20 cellular contexts compared by ENCODE assay signal in genomic region chr18:50456285-50456684, GRCh38.
A peak's percentile ranks its signal among the peaks of the same experiment; 100 is the strongest.
DNase-seq lines count a peak whose midpoint lies in the region; ATAC-seq lines count a peak whose summit lies in the region.
"Had no signal": no experiment of that assay in that cellular context is flagged by ENCODE, and none has a peak within 500 bp of the region (broad histone marks: within the 10 kb centered on the region; RNA-seq: fewer than 3 reads in every experiment).

No MANE protein-coding gene starts in this region.

- H3K4me1 Mint-ChIP-seq in activated T-cell treated with anti-CD3 and anti-CD28 coated beads, Interleukin-2, amount 50 U/mL, for 72 hours (ENCODE audit: low read depth) = no peaks in the 10 kb centered on the region
- H3K4me1 Mint-ChIP-seq in activated T-cell treated with anti-CD3 and anti-CD28 coated beads, Interleukin-2, amount 50 U/mL, for 4 hours (ENCODE audit: low read depth) = no peaks in the 10 kb centered on the region
- peaks cover 0 to 1% of the 10 kb centered on the region in 2 donors for H3K4me1 Mint-ChIP-seq in stimulated activated naive B cell treated with anti-CD40 and anti-IgM and Interleukin-4, amounts not matched to agents 10 μg/mL and 1 μg/mL and 100 μg/mL, for 72 hours
- H3K4me1 Mint-ChIP-seq: CD14-positive monocyte; CD8-positive, alpha-beta memory T cell had no signal

- intact Hi-C loops in left colon (cut with DNase I, micrococcal nuclease) = no loop called here

- no peak for DNase-seq in activated T-cell treated with anti-CD3 and anti-CD28 coated beads, Interleukin-2, amount 50 U/mL, for 72 hours
- DNase-seq in activated T-cell treated with anti-CD3 and anti-CD28 coated beads, Interleukin-2, amount 50 U/mL, for 4 hours = no peak
- DNase-seq in NCI-H69 (lab: John Stamatoyannopoulos, UW) (peak; percentile 53), left colon (no peak), NCI-H2107 (lab: John Stamatoyannopoulos, UW) (no peak)
- no peak for DNase-seq in stimulated activated naive B cell treated with anti-CD40 and anti-IgM and Interleukin-4, amounts not matched to agents 10 μg/mL and 1 μg/mL and 100 μg/mL, for 72 hours
- DNase-seq: 8988T; ACHN; AML-193; BE2C; Calu3; CD4-positive, alpha-beta T cell; CD8-positive, alpha-beta memory T cell; DMS53; DND-41; GOT3; HFFc6 had no signal

- H3K9me3 Mint-ChIP-seq in activated T-cell treated with anti-CD3 and anti-CD28 coated beads, Interleukin-2, amount 50 U/mL, for 72 hours = peaks cover 0 to 3% of the 10 kb centered on the region in 2 donors
- H3K9me3 Mint-ChIP-seq in activated T-cell treated with anti-CD3 and anti-CD28 coated beads, Interleukin-2, amount 50 U/mL, for 4 hours = no peaks in the 10 kb centered on the region
- H3K9me3 Mint-ChIP-seq in stimulated activated naive B cell treated with anti-CD40 and anti-IgM and Interleukin-4, amounts not matched to agents 10 μg/mL and 1 μg/mL and 100 μg/mL, for 72 hours = peaks cover 3 to 4% of the 10 kb centered on the region in 2 donors
- H3K9me3 Mint-ChIP-seq: CD4-positive, alpha-beta T cell had no signal

- no peak overlapping the region for H3K27ac Mint-ChIP-seq in activated T-cell treated with anti-CD3 and anti-CD28 coated beads, Interleukin-2, amount 50 U/mL, for 72 hours
- H3K27ac Mint-ChIP-seq in stimulated activated naive B cell treated with anti-CD40 and anti-IgM and Interleukin-4, amounts not matched to agents 10 μg/mL and 1 μg/mL and 100 μg/mL, for 72 hours = no peak overlapping the region
- H3K27ac Mint-ChIP-seq: CD14-positive monocyte; CD4-positive, alpha-beta T cell; CD8-positive, alpha-beta memory T cell; HFFc6 had no signal

- peaks cover 27% of the 10 kb centered on the region for H3K27me3 Mint-ChIP-seq in activated T-cell treated with anti-CD3 and anti-CD28 coated beads, Interleukin-2, amount 50 U/mL, for 72 hours (ENCODE audit: low read depth)
- peaks cover 2% of the 10 kb centered on the region for H3K27me3 Mint-ChIP-seq in activated T-cell treated with anti-CD3 and anti-CD28 coated beads, Interleukin-2, amount 50 U/mL, for 4 hours (ENCODE audit: low read depth)
- peaks cover 6 to 15% of the 10 kb centered on the region in 2 donors for H3K27me3 Mint-ChIP-seq in stimulated activated naive B cell treated with anti-CD40 and anti-IgM and Interleukin-4, amounts not matched to agents 10 μg/mL and 1 μg/mL and 100 μg/mL, for 72 hours

- H3K4me3 Mint-ChIP-seq in activated T-cell treated with anti-CD3 and anti-CD28 coated beads, Interleukin-2, amount 50 U/mL, for 72 hours = no peak overlapping the region
- no peak overlapping the region for H3K4me3 Mint-ChIP-seq in activated T-cell treated with anti-CD3 and anti-CD28 coated beads, Interleukin-2, amount 50 U/mL, for 4 hours
- no peak overlapping the region for H3K4me3 Mint-ChIP-seq in stimulated activated naive B cell treated with anti-CD40 and anti-IgM and Interleukin-4, amounts not matched to agents 10 μg/mL and 1 μg/mL and 100 μg/mL, for 72 hours
- H3K4me3 Mint-ChIP-seq: CD14-positive monocyte; CD4-positive, alpha-beta T cell; CD8-positive, alpha-beta memory T cell; HFFc6 had no signal

- peak; percentile 45 to 47 for ATAC-seq in activated T-cell treated with anti-CD3 and anti-CD28 coated beads, Interleukin-2, amount 50 U/mL, for 72 hours (replicated peaks in 1 of 2)
- no peak for ATAC-seq in activated T-cell treated with anti-CD3 and anti-CD28 coated beads, Interleukin-2, amount 50 U/mL, for 4 hours
- ATAC-seq in left colon (peak; percentile 80), HG03520 (IDR thresholded peaks at IDR 0.05; ENCODE audit: unreplicated experiment) (no peak)
- ATAC-seq in stimulated activated naive B cell treated with anti-CD40 and anti-IgM and Interleukin-4, amounts not matched to agents 10 μg/mL and 1 μg/mL and 100 μg/mL, for 72 hours (replicated peaks) = peak; percentile 23 to 51
- ATAC-seq: A549 had no signal

- H3K36me3 Mint-ChIP-seq in activated T-cell treated with anti-CD3 and anti-CD28 coated beads, Interleukin-2, amount 50 U/mL, for 72 hours (ENCODE audit: insufficient read depth in 2 of 2) = no peaks in the 10 kb centered on the region
- no peaks in the 10 kb centered on the region for H3K36me3 Mint-ChIP-seq in activated T-cell treated with anti-CD3 and anti-CD28 coated beads, Interleukin-2, amount 50 U/mL, for 4 hours (ENCODE audit: insufficient read depth)
- no peaks in the 10 kb centered on the region for H3K36me3 Mint-ChIP-seq in stimulated activated naive B cell treated with anti-CD40 and anti-IgM and Interleukin-4, amounts not matched to agents 10 μg/mL and 1 μg/mL and 100 μg/mL, for 72 hours
- H3K36me3 Mint-ChIP-seq: CD14-positive monocyte had no signal

Comparison
In these comparisons a context has a peak if more than half of its experiments do, and no peak if none do; other contexts are left out.
1. ATAC-seq: peak in activated T-cell treated with anti-CD3 and anti-CD28 coated beads, Interleukin-2, amount 50 U/mL, for 72 hours (2 of 2), left colon (single experiment) and stimulated activated naive B cell treated with anti-CD40 and anti-IgM and Interleukin-4, amounts not matched to agents 10 μg/mL and 1 μg/mL and 100 μg/mL, for 72 hours (2 of 2); none in activated T-cell treated with anti-CD3 and anti-CD28 coated beads, Interleukin-2, amount 50 U/mL, for 4 hours (0 of 2) and HG03520 (single experiment).